1 cellular context compared by ENCODE assay signal in the genomic region with DNA sequence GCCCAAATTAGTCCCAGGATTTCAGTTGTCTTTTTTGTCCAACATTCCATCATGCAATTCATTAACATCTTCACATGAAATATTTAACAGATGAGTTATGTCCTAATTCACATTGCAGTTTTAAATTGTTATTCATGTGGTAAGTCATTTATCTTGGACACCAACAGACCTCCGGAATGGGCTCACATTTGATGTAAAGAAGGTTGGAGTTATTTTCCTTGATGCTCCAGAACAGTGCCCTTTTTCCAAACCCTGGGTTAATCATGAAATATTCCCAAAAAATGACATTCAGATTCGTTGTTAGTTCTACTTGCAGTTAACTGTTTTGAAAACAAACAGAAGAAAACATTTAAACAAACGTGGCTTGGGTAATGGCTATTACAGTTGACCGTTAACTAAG.
TF ChIP-seq lines count a peak whose summit lies in the region.

No MANE protein-coding gene starts in this region.

TF ChIP-seq in GM23338, 12 proteins besides CTCF, POLR2A, EP300 and RAD21 (continued from another document):
- TF ChIP-seq, protein P1, sequence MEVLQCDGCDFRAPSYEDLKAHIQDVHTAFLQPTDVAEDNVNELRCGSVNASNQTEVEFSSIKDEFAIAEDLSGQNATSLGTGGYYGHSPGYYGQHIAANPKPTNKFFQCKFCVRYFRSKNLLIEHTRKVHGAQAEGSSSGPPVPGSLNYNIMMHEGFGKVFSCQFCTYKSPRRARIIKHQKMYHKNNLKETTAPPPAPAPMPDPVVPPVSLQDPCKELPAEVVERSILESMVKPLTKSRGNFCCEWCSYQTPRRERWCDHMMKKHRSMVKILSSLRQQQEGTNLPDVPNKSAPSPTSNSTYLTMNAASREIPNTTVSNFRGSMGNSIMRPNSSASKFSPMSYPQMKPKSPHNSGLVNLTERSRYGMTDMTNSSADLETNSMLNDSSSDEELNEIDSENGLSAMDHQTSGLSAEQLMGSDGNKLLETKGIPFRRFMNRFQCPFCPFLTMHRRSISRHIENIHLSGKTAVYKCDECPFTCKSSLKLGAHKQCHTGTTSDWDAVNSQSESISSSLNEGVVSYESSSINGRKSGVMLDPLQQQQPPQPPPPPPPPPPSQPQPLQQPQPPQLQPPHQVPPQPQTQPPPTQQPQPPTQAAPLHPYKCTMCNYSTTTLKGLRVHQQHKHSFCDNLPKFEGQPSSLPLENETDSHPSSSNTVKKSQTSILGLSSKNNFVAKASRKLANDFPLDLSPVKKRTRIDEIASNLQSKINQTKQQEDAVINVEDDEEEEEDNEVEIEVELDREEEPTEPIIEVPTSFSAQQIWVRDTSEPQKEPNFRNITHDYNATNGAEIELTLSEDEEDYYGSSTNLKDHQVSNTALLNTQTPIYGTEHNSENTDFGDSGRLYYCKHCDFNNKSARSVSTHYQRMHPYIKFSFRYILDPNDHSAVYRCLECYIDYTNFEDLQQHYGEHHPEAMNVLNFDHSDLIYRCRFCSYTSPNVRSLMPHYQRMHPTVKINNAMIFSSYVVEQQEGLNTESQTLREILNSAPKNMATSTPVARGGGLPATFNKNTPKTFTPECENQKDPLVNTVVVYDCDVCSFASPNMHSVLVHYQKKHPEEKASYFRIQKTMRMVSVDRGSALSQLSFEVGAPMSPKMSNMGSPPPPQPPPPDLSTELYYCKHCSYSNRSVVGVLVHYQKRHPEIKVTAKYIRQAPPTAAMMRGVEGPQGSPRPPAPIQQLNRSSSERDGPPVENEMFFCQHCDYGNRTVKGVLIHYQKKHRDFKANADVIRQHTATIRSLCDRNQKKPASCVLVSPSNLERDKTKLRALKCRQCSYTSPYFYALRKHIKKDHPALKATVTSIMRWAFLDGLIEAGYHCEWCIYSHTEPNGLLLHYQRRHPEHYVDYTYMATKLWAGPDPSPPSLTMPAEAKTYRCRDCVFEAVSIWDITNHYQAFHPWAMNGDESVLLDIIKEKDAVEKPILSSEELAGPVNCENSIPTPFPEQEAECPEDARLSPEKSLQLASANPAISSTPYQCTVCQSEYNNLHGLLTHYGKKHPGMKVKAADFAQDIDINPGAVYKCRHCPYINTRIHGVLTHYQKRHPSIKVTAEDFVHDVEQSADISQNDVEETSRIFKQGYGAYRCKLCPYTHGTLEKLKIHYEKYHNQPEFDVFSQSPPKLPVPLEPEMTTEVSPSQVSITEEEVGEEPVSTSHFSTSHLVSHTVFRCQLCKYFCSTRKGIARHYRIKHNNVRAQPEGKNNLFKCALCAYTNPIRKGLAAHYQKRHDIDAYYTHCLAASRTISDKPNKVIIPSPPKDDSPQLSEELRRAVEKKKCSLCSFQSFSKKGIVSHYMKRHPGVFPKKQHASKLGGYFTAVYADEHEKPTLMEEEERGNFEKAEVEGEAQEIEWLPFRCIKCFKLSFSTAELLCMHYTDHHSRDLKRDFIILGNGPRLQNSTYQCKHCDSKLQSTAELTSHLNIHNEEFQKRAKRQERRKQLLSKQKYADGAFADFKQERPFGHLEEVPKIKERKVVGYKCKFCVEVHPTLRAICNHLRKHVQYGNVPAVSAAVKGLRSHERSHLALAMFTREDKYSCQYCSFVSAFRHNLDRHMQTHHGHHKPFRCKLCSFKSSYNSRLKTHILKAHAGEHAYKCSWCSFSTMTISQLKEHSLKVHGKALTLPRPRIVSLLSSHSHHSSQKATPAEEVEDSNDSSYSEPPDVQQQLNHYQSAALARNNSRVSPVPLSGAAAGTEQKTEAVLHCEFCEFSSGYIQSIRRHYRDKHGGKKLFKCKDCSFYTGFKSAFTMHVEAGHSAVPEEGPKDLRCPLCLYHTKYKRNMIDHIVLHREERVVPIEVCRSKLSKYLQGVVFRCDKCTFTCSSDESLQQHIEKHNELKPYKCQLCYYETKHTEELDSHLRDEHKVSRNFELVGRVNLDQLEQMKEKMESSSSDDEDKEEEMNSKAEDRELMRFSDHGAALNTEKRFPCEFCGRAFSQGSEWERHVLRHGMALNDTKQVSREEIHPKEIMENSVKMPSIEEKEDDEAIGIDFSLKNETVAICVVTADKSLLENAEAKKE (CRISPR knock-in tag; IDR thresholded peaks at IDR 0.05), result no peak
- TF ChIP-seq, protein P2, sequence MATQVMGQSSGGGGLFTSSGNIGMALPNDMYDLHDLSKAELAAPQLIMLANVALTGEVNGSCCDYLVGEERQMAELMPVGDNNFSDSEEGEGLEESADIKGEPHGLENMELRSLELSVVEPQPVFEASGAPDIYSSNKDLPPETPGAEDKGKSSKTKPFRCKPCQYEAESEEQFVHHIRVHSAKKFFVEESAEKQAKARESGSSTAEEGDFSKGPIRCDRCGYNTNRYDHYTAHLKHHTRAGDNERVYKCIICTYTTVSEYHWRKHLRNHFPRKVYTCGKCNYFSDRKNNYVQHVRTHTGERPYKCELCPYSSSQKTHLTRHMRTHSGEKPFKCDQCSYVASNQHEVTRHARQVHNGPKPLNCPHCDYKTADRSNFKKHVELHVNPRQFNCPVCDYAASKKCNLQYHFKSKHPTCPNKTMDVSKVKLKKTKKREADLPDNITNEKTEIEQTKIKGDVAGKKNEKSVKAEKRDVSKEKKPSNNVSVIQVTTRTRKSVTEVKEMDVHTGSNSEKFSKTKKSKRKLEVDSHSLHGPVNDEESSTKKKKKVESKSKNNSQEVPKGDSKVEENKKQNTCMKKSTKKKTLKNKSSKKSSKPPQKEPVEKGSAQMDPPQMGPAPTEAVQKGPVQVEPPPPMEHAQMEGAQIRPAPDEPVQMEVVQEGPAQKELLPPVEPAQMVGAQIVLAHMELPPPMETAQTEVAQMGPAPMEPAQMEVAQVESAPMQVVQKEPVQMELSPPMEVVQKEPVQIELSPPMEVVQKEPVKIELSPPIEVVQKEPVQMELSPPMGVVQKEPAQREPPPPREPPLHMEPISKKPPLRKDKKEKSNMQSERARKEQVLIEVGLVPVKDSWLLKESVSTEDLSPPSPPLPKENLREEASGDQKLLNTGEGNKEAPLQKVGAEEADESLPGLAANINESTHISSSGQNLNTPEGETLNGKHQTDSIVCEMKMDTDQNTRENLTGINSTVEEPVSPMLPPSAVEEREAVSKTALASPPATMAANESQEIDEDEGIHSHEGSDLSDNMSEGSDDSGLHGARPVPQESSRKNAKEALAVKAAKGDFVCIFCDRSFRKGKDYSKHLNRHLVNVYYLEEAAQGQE (IDR thresholded peaks at IDR 0.05; ENCODE audit: unreplicated experiment), result no peak
TF ChIP-seq in GM23338: peak in this region for 0.
